Comparison of ENCODE assay signal across 17 cellular contexts in the genomic region with DNA sequence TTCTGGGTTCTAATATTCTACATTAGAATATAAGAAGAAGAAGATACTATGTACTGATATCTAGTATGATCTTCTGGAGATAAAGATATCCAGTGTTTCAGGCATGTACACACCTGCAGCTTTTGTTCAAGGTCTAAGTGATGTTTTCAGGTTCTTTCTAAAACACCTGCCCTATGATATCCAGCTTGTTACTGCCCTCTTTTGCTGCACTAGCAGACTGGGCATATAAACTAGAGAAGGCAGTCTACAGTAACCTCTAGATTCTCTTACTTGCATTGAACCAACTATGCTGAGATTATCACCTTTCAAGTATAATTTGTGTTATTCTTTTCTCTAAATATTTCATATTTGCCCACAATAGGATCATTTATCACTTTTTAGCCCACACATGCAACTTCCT. TPM values are rescaled to one million over a fixed set of nuclear protein-coding genes. Genes with fewer than 3 reads are reported as not detected.
DNase-seq lines count a peak whose midpoint lies in the region; ATAC-seq and TF ChIP-seq lines count a peak whose summit lies in the region.
"Had no signal": no experiment of that assay in that cellular context is flagged by ENCODE, and none has a peak within 500 bp of the region (broad histone marks: within the 10 kb centered on the region; RNA-seq: fewer than 3 reads in every experiment).

No MANE protein-coding gene starts in this region.

- H3K9me3 Mint-ChIP-seq in neural crest cell, result no peaks in the 10 kb centered on the region
- H3K9me3 Mint-ChIP-seq: activated CD4-positive, alpha-beta T cell treated with anti-CD3 and anti-CD28 coated beads, Interleukin-2, amount 10 ng/mL, durations not matched to agents 24 days and 14 days; activated naive CD4-positive, alpha-beta T cell treated with anti-CD3 and anti-CD28 coated beads for 36 hours had no signal

- H3K4me3 Mint-ChIP-seq in neural crest cell, result peak overlapping the region; percentile 96
- H3K4me3 Mint-ChIP-seq: activated CD4-positive, alpha-beta T cell treated with anti-CD3 and anti-CD28 coated beads, Interleukin-2, amount 10 ng/mL, durations not matched to agents 24 days and 14 days; activated naive CD4-positive, alpha-beta T cell treated with anti-CD3 and anti-CD28 coated beads for 36 hours had no signal

- no peaks in the 10 kb centered on the region; the same call in 1 of the 2 replicates for H4K20me1 ChIP-seq in HCT116 (ENCODE audit: insufficient read depth)

- H3K79me2 ChIP-seq in HCT116 (ENCODE audit: insufficient read depth, low read length), result peaks cover 24% of the 10 kb centered on the region

- H3K27me3 ChIP-seq in HCT116 (ENCODE audit: insufficient read depth, low read length), result no peaks in the 10 kb centered on the region
- H3K27me3 ChIP-seq: BE2C, MG63 had no signal

- no peaks in the 10 kb centered on the region for H3K27me3 Mint-ChIP-seq in neural crest cell (ENCODE audit: low read depth)
- H3K27me3 Mint-ChIP-seq: activated CD4-positive, alpha-beta T cell treated with anti-CD3 and anti-CD28 coated beads, Interleukin-2, amount 10 ng/mL, durations not matched to agents 24 days and 14 days had no signal

- H3K36me3 Mint-ChIP-seq in neural crest cell (ENCODE audit: low read depth), result no peaks in the 10 kb centered on the region

- intact Hi-C loops in HCT116 (cut with micrococcal nuclease), result loop anchor here (5.0 kb wide), 3 partner anchors 50 to 205 kb away; partner anchors contain the start of gene OCIAD1

- no peak overlapping the region for H3K27ac Mint-ChIP-seq in neural crest cell (ENCODE audit: unreplicated experiment)

- CTCF ChIA-PET in HCT116 (lab: Charles Lee), result no interaction called here

- H3K4me1 Mint-ChIP-seq in neural crest cell, result peaks cover 49% of the 10 kb centered on the region

- RAD21 ChIA-PET in HCT116 (lab: Charles Lee; ENCODE audit: low non-redundant PET in 1 of 2, low total read pairs in 2 of 2, uncharacterized antibody in 2 of 2, unreplicated experiment in 2 of 2), result no interaction called here

- H3K4me2 ChIP-seq in HCT116 (ENCODE audit: low read length), result no peak overlapping the region

- BruUV-seq in HCT116 (replicated peaks; lab: Mats Ljungman, UMichigan), result no TSS peak

- H3K27ac ChIP-seq in HCT116 (ENCODE audit: low read depth, low read length) (no peak overlapping the region), VCaP (peak overlapping the region; percentile 96; the same call in 1 of the 2 replicates)

- peak overlapping the region; percentile 82 for H2AFZ ChIP-seq in HCT116 (ENCODE audit: low read depth, low read length, poor library complexity, severe bottlenecking)

- no peak for ATAC-seq in HCT116
- ATAC-seq: PC-3 had no signal

- no peaks in the 10 kb centered on the region for H3K9me2 ChIP-seq in HCT116 (ENCODE audit: insufficient read depth)

- TF ChIP-seq CTCF in HCT116 (IDR thresholded peaks at IDR 0.05 in 2 of 3, conservative IDR thresholded peaks at IDR 0.05 in 1 of 3; ENCODE audit: borderline replicate concordance in 1 of 3, insufficient read depth in 1 of 3, low read depth in 2 of 3, low read length in 2 of 3) (0 out of 6 replicates have a peak, but pooled peaks of 1 of the 3 experiments have one; percentile 22), VCaP (conservative IDR thresholded peaks at IDR 0.05) (no peak), neural crest cell (conservative IDR thresholded peaks at IDR 0.05) (no peak)

- peak; percentile 13 for DNase-seq in NCI-H1105 treated with DMSO at 0.1 percent for 48 hours (lab: John Stamatoyannopoulos, UW)
- no peak for DNase-seq in NCI-H1105 (lab: John Stamatoyannopoulos, UW)
- no peak for DNase-seq in HCT116 (ENCODE audit: low read depth, low spot score)
- DNase-seq in neural crest cell (ENCODE audit: low read depth, low spot score), result no peak
- DNase-seq in amygdala (lab: John Stamatoyannopoulos, UW), result no peak
- DNase-seq in retina, result no peak
- DNase-seq in DMS 273 treated with DMSO at 0.1 percent for 48 hours (lab: John Stamatoyannopoulos, UW), result no peak
- DNase-seq: 8988T; activated CD4-positive, alpha-beta T cell treated with anti-CD3 and anti-CD28 coated beads, Interleukin-2, amount 10 ng/mL, durations not matched to agents 24 days and 14 days; activated naive CD4-positive, alpha-beta T cell treated with anti-CD3 and anti-CD28 coated beads for 36 hours; BE2C; MG63; NCI-H187 treated with DMSO at 0.1 percent for 48 hours; NCI-H446 treated with DMSO at 0.1 percent for 48 hours; PC-3; posterior cingulate gyrus had no signal

- no peak overlapping the region for H3K9ac ChIP-seq in HCT116 (ENCODE audit: low read length)

- no peak for TF ChIP-seq POLR2A in HCT116 (IDR thresholded peaks at IDR 0.05; ENCODE audit: borderline replicate concordance, extremely low read depth, insufficient read depth, insufficient read length)

- peak; percentile 45 for TF ChIP-seq RAD21 in HCT116 (IDR thresholded peaks at IDR 0.05; ENCODE audit: low read depth)

- H3K9me3 ChIP-seq in HCT116 (ENCODE audit: control insufficient read depth in 1 of 2, insufficient read depth in 1 of 2, low read depth in 1 of 2, low read length in 2 of 2), result no peaks in the 10 kb centered on the region
- H3K9me3 ChIP-seq: BE2C, MG63 had no signal

- no peak overlapping the region for H3K4me3 ChIP-seq in HCT116 (replicated peaks in 1 of 2; ENCODE audit: low read depth in 1 of 2, low read length in 2 of 2)
- H3K4me3 ChIP-seq: MG63 had no signal

- H3K36me3 ChIP-seq in HCT116 (ENCODE audit: control insufficient read depth in 1 of 2, insufficient read depth in 2 of 2, low read length in 2 of 2), result no peaks in the 10 kb centered on the region
- H3K36me3 ChIP-seq: MG63 had no signal

- POLR2A ChIA-PET in HCT116 (lab: Charles Lee), result no interaction called here

- peaks cover 8 to 19% of the 10 kb centered on the region in 2 experiments for H3K4me1 ChIP-seq in HCT116 (ENCODE audit: control insufficient read depth in 1 of 2, insufficient read depth in 2 of 2, low read length in 2 of 2)
- H3K4me1 ChIP-seq: BE2C had no signal

TF ChIP-seq in HCT116, 20 proteins besides CTCF, POLR2A, EP300 and RAD21:
- TF ChIP-seq POLR2AphosphoS5 (IDR thresholded peaks at IDR 0.05; ENCODE audit: low read depth, low read length), result no peak
- no peak for TF ChIP-seq TCF7L2 (IDR thresholded peaks at IDR 0.05; ENCODE audit: borderline replicate concordance, extremely low read depth, insufficient read depth, insufficient read length)
- no peak for TF ChIP-seq SRF (IDR thresholded peaks at IDR 0.05; ENCODE audit: low read depth)
- no peak for TF ChIP-seq EZH2 (IDR thresholded peaks at IDR 0.05)
- TF ChIP-seq EGR1 (IDR thresholded peaks at IDR 0.05; ENCODE audit: low read depth), result no peak
- TF ChIP-seq ZBTB33 (IDR thresholded peaks at IDR 0.05; ENCODE audit: extremely low read depth, insufficient replicate concordance, low read length), result no peak
- TF ChIP-seq YY1 (IDR thresholded peaks at IDR 0.05; ENCODE audit: extremely low read depth, insufficient replicate concordance, low read depth, low read length), result no peak
- TF ChIP-seq, protein P1, sequence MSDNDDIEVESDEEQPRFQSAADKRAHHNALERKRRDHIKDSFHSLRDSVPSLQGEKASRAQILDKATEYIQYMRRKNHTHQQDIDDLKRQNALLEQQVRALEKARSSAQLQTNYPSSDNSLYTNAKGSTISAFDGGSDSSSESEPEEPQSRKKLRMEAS (IDR thresholded peaks at IDR 0.05), result no peak
- no peak for TF ChIP-seq FOSL1 (IDR thresholded peaks at IDR 0.05; ENCODE audit: low read depth)
- no peak for TF ChIP-seq SP1 (IDR thresholded peaks at IDR 0.05; ENCODE audit: low read depth)
- TF ChIP-seq ELF1 (IDR thresholded peaks at IDR 0.05; ENCODE audit: borderline replicate concordance, low read depth), result no peak

RNA-seq across cellular contexts. Expression of gene FRYL, which starts 1.9 kb away (rescaled TPM):
- 47.7 TPM for total RNA-seq in HCT116 (2021; ENCODE audit: unreplicated experiment)
- polyA plus RNA-seq in HCT116 (2012), result 10.7 and 15.4 TPM in 2 replicates
- total RNA-seq in neural crest cell, result 48.7 and 51.5 TPM in 2 replicates

RNA-seq across cellular contexts. Expression of gene OCIAD1, which starts 48.9 kb away (rescaled TPM):
- total RNA-seq in HCT116 (2021; ENCODE audit: unreplicated experiment), result 163 TPM
- 82.6 and 94.0 TPM in 2 replicates for polyA plus RNA-seq in HCT116 (2012)
- total RNA-seq in neural crest cell, result 129 and 141 TPM in 2 replicates
